Comparison of ENCODE assay signal across 2 cellular contexts in genomic region chr6:53795702-53796450, GRCh38.
TF ChIP-seq lines count a peak whose summit lies in the region.

No MANE protein-coding gene starts in this region.

TF ChIP-seq in IMR-90, 13 proteins besides CTCF, POLR2A, EP300 and RAD21:
- no peak for TF ChIP-seq USF2 (IDR thresholded peaks at IDR 0.05; ENCODE audit: low read depth, low read length)
- TF ChIP-seq NFE2L2 (IDR thresholded peaks at IDR 0.05; ENCODE audit: low read depth, low read length) = no peak
- no peak for TF ChIP-seq MAFK (IDR thresholded peaks at IDR 0.05; ENCODE audit: low read depth, low read length)
- no peak for TF ChIP-seq SMC3 (IDR thresholded peaks at IDR 0.05; ENCODE audit: low read depth, low read length)
- no peak for TF ChIP-seq FOS (IDR thresholded peaks at IDR 0.05; ENCODE audit: low read depth, low read length)
- TF ChIP-seq CHD1 (IDR thresholded peaks at IDR 0.05; ENCODE audit: low read depth, low read length) = no peak
- no peak for TF ChIP-seq RCOR1 (IDR thresholded peaks at IDR 0.05; ENCODE audit: insufficient replicate concordance, low read length)
- no peak for TF ChIP-seq ELK1 (IDR thresholded peaks at IDR 0.05; ENCODE audit: borderline replicate concordance, low read depth, low read length)
- no peak for TF ChIP-seq MXI1 (IDR thresholded peaks at IDR 0.05; ENCODE audit: borderline replicate concordance, low read depth, low read length)
- no peak for TF ChIP-seq RFX5 (IDR thresholded peaks at IDR 0.05; ENCODE audit: low read depth, low read length)
- TF ChIP-seq BHLHE40 (IDR thresholded peaks at IDR 0.05; ENCODE audit: low read depth, low read length) = no peak
- TF ChIP-seq MAZ (IDR thresholded peaks at IDR 0.05; ENCODE audit: borderline replicate concordance, low read depth, low read length) = no peak
- no peak for TF ChIP-seq CEBPB (IDR thresholded peaks at IDR 0.05; ENCODE audit: low read depth, low read length)

TF ChIP-seq in neural cell, 6 proteins besides CTCF, POLR2A, EP300 and RAD21 (continued from another document):
- TF ChIP-seq REST (IDR thresholded peaks at IDR 0.05; ENCODE audit: borderline replicate concordance) (no peak), MXI1 (conservative IDR thresholded peaks at IDR 0.05; ENCODE audit: poor library complexity, severe bottlenecking) (no peak), SMC3 (conservative IDR thresholded peaks at IDR 0.05; ENCODE audit: poor library complexity) (no peak)
TF ChIP-seq in neural cell: peak in this region for 0.
